In the genomic region with DNA sequence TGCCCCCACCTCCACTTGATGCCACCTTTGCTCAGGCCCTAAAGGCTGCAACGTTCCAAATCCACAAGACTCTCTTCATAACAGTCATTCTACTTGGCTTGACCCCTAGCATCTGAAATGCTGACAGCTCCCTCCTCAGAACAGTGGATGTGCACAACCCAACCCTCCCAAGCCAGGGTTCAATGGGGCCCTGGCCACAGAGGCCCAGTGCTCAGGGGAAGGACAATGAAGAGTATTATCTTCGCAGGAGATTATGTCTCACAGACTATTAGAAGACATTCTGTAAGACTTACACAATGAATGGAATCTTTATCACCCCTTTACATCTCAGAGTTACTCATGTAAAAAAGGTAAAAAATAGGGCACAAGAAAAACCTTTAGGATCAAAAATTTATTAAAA, we compare ENCODE assay signal across 5 cellular contexts.
"Had no signal": no experiment of that assay in that cellular context is flagged by ENCODE, and none has a peak within 500 bp of the region (broad histone marks: within the 10 kb centered on the region; RNA-seq: fewer than 3 reads in every experiment).

No MANE protein-coding gene starts in this region.

- H3K36me3 ChIP-seq: HAP-1 had no signal

- DNase-seq: GOT3, KG1 had no signal

- H3K9me3 ChIP-seq: HAP-1 had no signal

- H3K27ac ChIP-seq: GM23248 had no signal

- H3K4me3 ChIP-seq: GM23248, HAP-1, K562 had no signal

- H3K9ac ChIP-seq: GM23248 had no signal

- H2AFZ ChIP-seq: GM23248 had no signal
